Comparison of ENCODE assay signal across 13 cellular contexts in the genomic region with DNA sequence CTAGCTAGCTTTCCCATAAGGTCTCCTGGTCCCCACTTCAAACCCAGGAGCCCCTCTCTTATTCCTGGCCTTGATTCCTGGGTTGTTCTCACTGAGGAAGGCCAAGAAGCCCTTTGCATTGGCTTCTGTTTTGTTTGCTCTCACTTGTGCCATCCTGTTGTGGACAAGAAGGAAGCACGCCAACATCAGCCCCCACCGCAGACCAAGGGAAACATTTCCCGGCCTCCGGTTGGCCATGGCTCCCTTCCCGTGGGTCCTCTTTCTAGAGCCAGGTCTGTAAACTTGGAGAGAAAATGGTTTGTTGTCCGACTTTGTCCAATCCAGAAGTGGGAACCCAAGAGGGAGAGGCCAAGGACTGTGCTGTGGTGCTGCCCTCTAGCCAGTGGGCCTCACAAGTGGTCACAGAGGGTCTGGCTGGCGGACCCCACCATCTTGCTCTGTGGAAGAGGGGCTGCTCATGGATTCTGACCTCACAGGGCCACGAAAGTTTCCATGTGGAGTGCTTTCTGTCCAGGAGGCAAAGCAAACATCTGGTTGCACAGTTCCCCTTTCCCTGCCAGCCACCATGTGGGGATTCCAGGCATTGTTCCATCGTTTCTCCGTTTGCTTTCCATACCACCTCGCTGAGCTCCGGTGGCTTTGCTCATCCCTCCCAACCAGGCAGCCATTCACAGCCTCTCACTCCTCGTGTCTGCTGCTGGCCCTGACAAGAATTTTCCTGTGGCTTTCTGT.
"Had no signal": no experiment of that assay in that cellular context is flagged by ENCODE, and none has a peak within 500 bp of the region (broad histone marks: within the 10 kb centered on the region; RNA-seq: fewer than 3 reads in every experiment).

No MANE protein-coding gene starts in this region.

- FAIRE-seq: colon had no signal

- H3K27me3 Mint-ChIP-seq: type B pancreatic cell had no signal

- H3K27ac ChIP-seq: cardiac muscle cell, SK-N-MC had no signal

- H3K27ac Mint-ChIP-seq: T-cell, type B pancreatic cell had no signal

- H3K36me3 Mint-ChIP-seq: T-cell, type B pancreatic cell had no signal

- ATAC-seq: right cardiac atrium, T-cell had no signal

- H3K4me3 ChIP-seq: cardiac muscle cell, SK-N-MC had no signal

- H3K4me3 Mint-ChIP-seq: T-cell, type B pancreatic cell had no signal

- H3K27me3 ChIP-seq: cardiac muscle cell had no signal

- DNase-seq: activated CD4-positive, alpha-beta T cell treated with anti-CD3 and anti-CD28 coated beads, Interleukin-2, amount 50 U/mL, for 1 hour; activated naive CD4-positive, alpha-beta T cell treated with Interleukin-2 at 50 U/mL for 16 hours; activated T-cell treated with anti-CD3 and anti-CD28 coated beads, Interleukin-2, amount 50 U/mL, for 48 hours; hippocampal formation; kidney glomerular epithelial cell; right cardiac atrium; stimulated activated CD4-positive, alpha-beta T cell treated with anti-CD3 and anti-CD28 coated beads, Interleukin-12 subunit alpha, Interleukin-12 subunit beta, amount 100 ng/mL, for 4 hours; stimulated activated naive CD4-positive, alpha-beta T cell treated with Interleukin-2 at 50 U/mL for 16 hours; T-cell had no signal

- H3K36me3 ChIP-seq: cardiac muscle cell had no signal

- H3K9me3 Mint-ChIP-seq: type B pancreatic cell had no signal
